9 cellular contexts compared by ENCODE assay signal in genomic region chr7:6558837-6559236, GRCh38. TPM values are rescaled to one million over a fixed set of nuclear protein-coding genes. Genes with fewer than 3 reads are reported as not detected.
DNase-seq lines count a peak whose midpoint lies in the region; ATAC-seq and TF ChIP-seq lines count a peak whose summit lies in the region.
"Had no signal": no experiment of that assay in that cellular context is flagged by ENCODE, and none has a peak within 500 bp of the region (broad histone marks: within the 10 kb centered on the region; RNA-seq: fewer than 3 reads in every experiment).

No MANE protein-coding gene starts in this region.

- POLR2A ChIA-PET in CD8-positive, alpha-beta T cell (lab: Charles Lee), result interaction anchor here (0.7 kb wide), 1 partner anchor 48 kb away, joined by 3 read pairs; no protein-coding TSS in a partner anchor

- peaks cover 7% of the 10 kb centered on the region for H3K4me1 Mint-ChIP-seq in CD8-positive, alpha-beta T cell (ENCODE audit: low read depth)
- H3K4me1 Mint-ChIP-seq in endodermal cell, result peaks cover 8% of the 10 kb centered on the region

- WGBS in endodermal cell (ENCODE audit: insufficient coverage in 1 of 2, insufficient read length in 1 of 2), 2 experiments, result 56 to 100% methylated on average over 1 to 4 of the region's 6 CpGs

- intact Hi-C loops in CD8-positive, alpha-beta T cell (cut with DNase I, micrococcal nuclease), result no loop called here

- TF ChIP-seq CTCF in CD8-positive, alpha-beta T cell (IDR thresholded peaks at IDR 0.05), result peak; percentile 27
- TF ChIP-seq CTCF in GM12874 (IDR thresholded peaks at IDR 0.05; ENCODE audit: insufficient read depth, low read depth, low read length) (peak; percentile 37; the same call in 1 of the 2 replicates), endodermal cell (conservative IDR thresholded peaks at IDR 0.05) (peak; percentile 69)

- H3K27ac ChIP-seq in CD8-positive, alpha-beta T cell (ENCODE audit: low read depth, low read length), result no peak overlapping the region
- H3K27ac ChIP-seq in endodermal cell (ENCODE audit: low read depth, low read length), result no peak overlapping the region
- H3K27ac ChIP-seq: thyroid gland had no signal

- H3K27me3 Mint-ChIP-seq in CD8-positive, alpha-beta T cell (ENCODE audit: low read depth), result no peaks in the 10 kb centered on the region
- H3K27me3 Mint-ChIP-seq in endodermal cell (ENCODE audit: insufficient read depth), result no peaks in the 10 kb centered on the region

- H3K36me3 ChIP-seq in CD8-positive, alpha-beta T cell (ENCODE audit: insufficient read depth, low read length), result no peaks in the 10 kb centered on the region
- H3K36me3 ChIP-seq in endodermal cell (ENCODE audit: control insufficient read depth, insufficient read depth, low read length), result no peaks in the 10 kb centered on the region
- H3K36me3 ChIP-seq: thyroid gland had no signal

- no peak overlapping the region for H3K9ac ChIP-seq in endodermal cell (ENCODE audit: extremely low read depth, low read length, poor library complexity, severe bottlenecking)

- no peak overlapping the region for H3K4me3 Mint-ChIP-seq in CD8-positive, alpha-beta T cell
- H3K4me3 Mint-ChIP-seq in endodermal cell, result no peak overlapping the region

- H3K4me3 ChIP-seq in CD8-positive, alpha-beta T cell (ENCODE audit: low read depth, low read length), result no peak overlapping the region
- H3K4me3 ChIP-seq in endodermal cell (ENCODE audit: low read length), result no peak overlapping the region
- H3K4me3 ChIP-seq: thyroid gland had no signal

- H3K36me3 Mint-ChIP-seq in CD8-positive, alpha-beta T cell, result no peaks in the 10 kb centered on the region
- H3K36me3 Mint-ChIP-seq in endodermal cell (ENCODE audit: low read depth), result no peaks in the 10 kb centered on the region

- peaks cover 7% of the 10 kb centered on the region for H3K4me1 ChIP-seq in CD8-positive, alpha-beta T cell (ENCODE audit: insufficient read depth, low read length)
- H3K4me1 ChIP-seq in endodermal cell (ENCODE audit: control insufficient read depth, insufficient read depth, low read length), result no peaks in the 10 kb centered on the region
- H3K4me1 ChIP-seq: thyroid gland had no signal

- no peaks in the 10 kb centered on the region for H3K9me3 ChIP-seq in CD8-positive, alpha-beta T cell (ENCODE audit: low read length)
- no peaks in the 10 kb centered on the region for H3K9me3 ChIP-seq in endodermal cell (ENCODE audit: control insufficient read depth, low read length)
- H3K9me3 ChIP-seq: thyroid gland had no signal

- DNase-seq in CD8-positive, alpha-beta T cell, result peak in 1 of 7 experiments; percentile 18
- DNase-seq in NCI-H69 (lab: John Stamatoyannopoulos, UW) (peak; percentile 80), endodermal cell (peak; percentile 91), AG08396 (ENCODE audit: low spot score) (no peak)
- peak; percentile 45 for DNase-seq in stimulated activated CD8-positive, alpha-beta memory T cell treated with anti-CD3 and anti-CD28 coated beads, Interleukin-4, amount 100 ng/mL, for 48 hours

- no peak overlapping the region for H3K27ac Mint-ChIP-seq in CD8-positive, alpha-beta T cell
- H3K27ac Mint-ChIP-seq in endodermal cell, result no peak overlapping the region

- H3K27me3 ChIP-seq in CD8-positive, alpha-beta T cell (ENCODE audit: insufficient read depth, low read length), result no peaks in the 10 kb centered on the region
- no peaks in the 10 kb centered on the region for H3K27me3 ChIP-seq in endodermal cell (ENCODE audit: control insufficient read depth, insufficient read depth, low read length, poor library complexity, severe bottlenecking)
- H3K27me3 ChIP-seq: thyroid gland had no signal

- peak; percentile 30 for ATAC-seq in CD8-positive, alpha-beta T cell
- no peak for ATAC-seq in GM18502 (IDR thresholded peaks at IDR 0.05; ENCODE audit: poor library complexity, unreplicated experiment)
- ATAC-seq in HG03460 (IDR thresholded peaks at IDR 0.05; ENCODE audit: unreplicated experiment), result no peak

- H3K9me3 Mint-ChIP-seq in CD8-positive, alpha-beta T cell, result no peaks in the 10 kb centered on the region
- no peaks in the 10 kb centered on the region for H3K9me3 Mint-ChIP-seq in endodermal cell

- CTCF ChIA-PET in CD8-positive, alpha-beta T cell (lab: Charles Lee), result interaction anchor here (0.9 to 2.4 kb wide), 12 partner anchors 9 to 79 kb away, joined by 3 to 28 read pairs (median 4); partner anchors contain the start of gene INTS15

RNA-seq across cellular contexts. Expression of gene GRID2IP, which starts 7.6 kb away (rescaled TPM):
- under 1 TPM; 0.25 to 0.33 TPM for total RNA-seq in CD8-positive, alpha-beta T cell
- 1 to 10 TPM; 2.4 to 4.9 TPM for total RNA-seq in endodermal cell
- 0.46 TPM for polyA plus RNA-seq in endodermal cell (2013, experiment 1 of 2)
- 0.58 TPM for polyA plus RNA-seq in endodermal cell (2013, experiment 2 of 2)

RNA-seq across cellular contexts. Expression of gene ZDHHC4, which starts 18.4 kb away (rescaled TPM):
- total RNA-seq in CD8-positive, alpha-beta T cell, result 10 to 100 TPM; 35.6 to 37.0 TPM
- 10 to 100 TPM; 79.1 to 85.6 TPM for total RNA-seq in endodermal cell
- polyA plus RNA-seq in endodermal cell (2013, experiment 1 of 2), result 62.8 TPM
- polyA plus RNA-seq in endodermal cell (2013, experiment 2 of 2), result 47.9 TPM

RNA-seq across cellular contexts. Expression of gene INTS15, which starts 31.0 kb away (rescaled TPM):
- 10 to 100 TPM; 48.8 to 52.3 TPM for total RNA-seq in CD8-positive, alpha-beta T cell
- 10 to 100 TPM; 34.4 to 38.0 TPM for total RNA-seq in endodermal cell
- polyA plus RNA-seq in endodermal cell (2013, experiment 1 of 2), result 36.7 TPM
- polyA plus RNA-seq in endodermal cell (2013, experiment 2 of 2), result 29.4 TPM

RNA-seq across cellular contexts. Expression of gene ZNF853, which starts 56.6 kb away (rescaled TPM):
- 1 to 10 TPM; 4.2 to 4.8 TPM for total RNA-seq in CD8-positive, alpha-beta T cell
- 10 to 100 TPM; 14.2 to 17.2 TPM for total RNA-seq in endodermal cell
- 11.1 TPM for polyA plus RNA-seq in endodermal cell (2013, experiment 1 of 2)
- 10.6 TPM for polyA plus RNA-seq in endodermal cell (2013, experiment 2 of 2)
